In the genomic region with DNA sequence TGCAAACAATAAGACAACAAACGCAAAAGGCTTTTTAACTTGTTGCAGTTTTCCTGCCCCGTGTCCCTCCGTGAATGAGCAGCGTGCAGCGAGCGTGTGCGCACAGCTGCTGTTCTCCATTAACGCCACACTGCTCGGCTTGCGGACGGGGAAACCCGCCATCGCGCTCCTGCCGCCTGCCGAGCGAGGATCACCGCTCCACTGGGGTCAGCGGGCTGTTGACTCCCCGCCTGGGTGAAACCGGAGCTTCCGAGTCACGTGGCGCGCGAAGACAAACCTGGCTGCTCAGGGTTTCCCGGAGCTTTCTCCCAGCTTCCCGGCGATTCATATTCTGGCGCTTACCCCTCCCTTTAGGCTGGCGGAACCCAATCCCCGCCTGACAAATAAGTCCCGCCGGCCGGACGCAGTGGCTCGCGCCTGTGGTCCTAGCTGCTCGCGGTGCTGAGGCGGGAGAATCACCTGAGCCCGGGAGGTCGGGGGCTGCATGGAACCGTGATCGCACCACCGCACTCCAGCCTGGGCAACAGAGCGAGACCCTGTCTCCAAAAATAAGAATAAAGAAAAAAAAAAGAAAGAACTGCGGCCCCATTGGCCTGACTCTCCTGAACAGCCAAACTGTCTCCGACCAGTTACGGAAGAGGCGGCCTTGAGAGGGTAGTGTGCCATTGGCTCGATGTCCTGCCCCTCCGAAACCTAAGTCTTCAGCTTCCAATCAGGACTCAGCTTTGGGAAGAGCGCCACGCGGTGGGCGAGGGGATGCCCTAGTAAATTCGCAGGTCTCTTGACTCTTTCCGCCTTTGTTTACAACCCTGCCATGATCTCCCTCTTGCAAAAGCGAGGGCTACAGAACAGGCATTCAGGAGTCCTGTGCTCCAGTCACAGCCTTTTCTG, we compare ENCODE assay signal across 8 cellular contexts. TPM values are rescaled to one million over a fixed set of nuclear protein-coding genes. Genes with fewer than 3 reads are reported as not detected.
DNase-seq lines count a peak whose midpoint lies in the region; ATAC-seq, FAIRE-seq and TF ChIP-seq lines count a peak whose summit lies in the region.

A gene with protein sequence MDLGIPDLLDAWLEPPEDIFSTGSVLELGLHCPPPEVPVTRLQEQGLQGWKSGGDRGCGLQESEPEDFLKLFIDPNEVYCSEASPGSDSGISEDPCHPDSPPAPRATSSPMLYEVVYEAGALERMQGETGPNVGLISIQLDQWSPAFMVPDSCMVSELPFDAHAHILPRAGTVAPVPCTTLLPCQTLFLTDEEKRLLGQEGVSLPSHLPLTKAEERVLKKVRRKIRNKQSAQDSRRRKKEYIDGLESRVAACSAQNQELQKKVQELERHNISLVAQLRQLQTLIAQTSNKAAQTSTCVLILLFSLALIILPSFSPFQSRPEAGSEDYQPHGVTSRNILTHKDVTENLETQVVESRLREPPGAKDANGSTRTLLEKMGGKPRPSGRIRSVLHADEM (plus strand): TSS at position 794 of the 891 bp plus-strand sequence. CDS start 624 bp downstream, outside the sequence.

- intact Hi-C loops in adrenal gland (cut with DNase I) (no loop called here), heart right ventricle (cut with DNase I) (loop anchor here in 1 of 10 donors (5.0 kb wide), 1 partner anchor 170 kb away; no protein-coding TSS in a partner anchor), posterior cingulate gyrus (cut with DNase I) (no loop called here)

- H3K27me3 ChIP-seq in adrenal gland = no peaks in the 10 kb centered on the region
- no peaks in the 10 kb centered on the region for H3K27me3 ChIP-seq in heart right ventricle

- peak; percentile 93 for FAIRE-seq in GM12892 (lab: Jason Lieb, UNC)
- FAIRE-seq in urothelium cell line (lab: Jason Lieb, UNC) = no peak

- TF ChIP-seq CTCF in adrenal gland (IDR thresholded peaks at IDR 0.05) = peak in 2 of 6 experiments; percentile 23 to 35
- TF ChIP-seq CTCF in heart right ventricle (IDR thresholded peaks at IDR 0.05) = peak in 8 of 9 donors; percentile 27 to 64 (median 42)

- H3K9me3 ChIP-seq in adrenal gland (replicated peaks in 1 of 3) = no peaks in the 10 kb centered on the region
- H3K9me3 ChIP-seq in heart right ventricle = no peaks in the 10 kb centered on the region

- TF ChIP-seq POLR2A in GM12892 (IDR thresholded peaks at IDR 0.05; ENCODE audit: low read depth, low read length) (peak; percentile 80), adrenal gland (IDR thresholded peaks at IDR 0.05) (peak; percentile 60 to 97)

- WGBS in adrenal gland, 4 donors = 0 to 1% (median 0%) methylated on average over 40 to 60 of the region's 60 CpGs
- WGBS in heart right ventricle, 2 donors = 0% methylated on average over 60 of the region's 60 CpGs

- H3K36me3 ChIP-seq in adrenal gland (replicated peaks in 1 of 2) (no peaks in the 10 kb centered on the region), heart right ventricle (no peaks in the 10 kb centered on the region)

- H3K4me3 ChIP-seq in adrenal gland = peak within 1 kb of the TSS; percentile 13 to 92 (median 62)
- peak within 1 kb of the TSS; percentile 24 to 91 (median 67) for H3K4me3 ChIP-seq in heart right ventricle

- DNase-seq in GM12892 (ENCODE audit: insufficient read length) (peak; percentile 85), NCI-H1417 treated with DMSO at 0.1 percent for 48 hours (lab: John Stamatoyannopoulos, UW) (peak; percentile 88), SW 1271 (lab: John Stamatoyannopoulos, UW) (peak; percentile 81 to 90), adrenal gland (peak; percentile 91 to 98 (median 96)), heart right ventricle (peak; percentile 89 to 94), posterior cingulate gyrus (peak; percentile 82 to 99 (median 90)), urothelium cell line (ENCODE audit: low spot score) (peak; percentile 92)

- H3K4me1 ChIP-seq in adrenal gland (replicated peaks in 1 of 2) (peaks cover 21 to 31% of the 10 kb centered on the region in 2 donors), heart right ventricle (peaks cover 18 to 52% (median 37%) of the 10 kb centered on the region in 9 donors)

- H3K27ac ChIP-seq in adrenal gland (peak within 1 kb of the TSS; percentile 85 to 96 (median 91)), heart right ventricle (peak within 1 kb of the TSS; percentile 80 to 97 (median 94))

- ATAC-seq in HG02840 (IDR thresholded peaks at IDR 0.05; ENCODE audit: low FRiP score, unreplicated experiment) = peak; percentile 73
- ATAC-seq in heart right ventricle = peak; percentile 85 to 92 (median 88)

RNA-seq across cellular contexts. Expression of the gene that starts here (rescaled TPM):
- polyA plus RNA-seq in GM12892 (2012; ENCODE audit: missing spikeins) = 15.3 TPM
- total RNA-seq in adrenal gland (10 to 100 TPM in 7 of 8 donors, 1 to 10 TPM in 1; 5.1 to 16.7 (median 15.0) TPM), heart right ventricle (1 to 10 TPM; 2.9 to 8.5 (median 4.1) TPM)
- polyA plus RNA-seq in adrenal gland (10 to 100 TPM in 2 of 3 donors, 1 to 10 TPM in 1; 6.3 to 21.8 (median 19.0) TPM), heart right ventricle (1 to 10 TPM; 5.6 to 7.6 TPM)

Comparison
In these comparisons a context has a peak if more than half of its experiments do, and no peak if none do; other contexts are left out.
1. Peak in every context shown above with its lines: DNase-seq, ATAC-seq, H3K4me3 ChIP-seq and H3K27ac ChIP-seq.